ENCODE assay signal across 10 cellular contexts in genomic region chr12:106106892-106107291, GRCh38. TPM values are rescaled to one million over a fixed set of nuclear protein-coding genes. Genes with fewer than 3 reads are reported as not detected.
DNase-seq lines count a peak whose midpoint lies in the region; ATAC-seq, FAIRE-seq and TF ChIP-seq lines count a peak whose summit lies in the region.
"Had no signal": no experiment of that assay in that cellular context is flagged by ENCODE, and none has a peak within 500 bp of the region (broad histone marks: within the 10 kb centered on the region; RNA-seq: fewer than 3 reads in every experiment).

No MANE protein-coding gene starts in this region.

- no peak overlapping the region for H2BK120ac ChIP-seq in mesenchymal stem cell (ENCODE audit: low read depth, low read length)

- H2BK5ac ChIP-seq in mesenchymal stem cell (ENCODE audit: low read depth, low read length, poor library complexity, severe bottlenecking), result no peak overlapping the region

- H3K79me1 ChIP-seq in mesenchymal stem cell (replicated peaks; ENCODE audit: low read length, poor library complexity, severe bottlenecking), result peaks cover 35% of the 10 kb centered on the region

- H3K9me3 ChIP-seq in Caco-2 (no peaks in the 10 kb centered on the region), mesenchymal stem cell (ENCODE audit: control insufficient read depth, low read length) (no peaks in the 10 kb centered on the region), BE2C (no peaks in the 10 kb centered on the region), osteoblast (ENCODE audit: low read depth, low read length) (no peaks in the 10 kb centered on the region)

- CTCF ChIA-PET in Caco-2 (lab: Charles Lee), result interaction anchor here (0.7 kb wide), 1 partner anchor 82 kb away, joined by 4 read pairs; no protein-coding TSS in a partner anchor

- H3K36me3 Mint-ChIP-seq in Caco-2 (ENCODE audit: insufficient read depth, unreplicated experiment), result peaks cover 6% of the 10 kb centered on the region

- H3K27ac Mint-ChIP-seq in Caco-2 (ENCODE audit: unreplicated experiment), result peak overlapping the region; percentile 51

- H3K36me3 ChIP-seq in Caco-2 (ENCODE audit: control insufficient read depth, insufficient read depth, low read length) (no peaks in the 10 kb centered on the region), mesenchymal stem cell (ENCODE audit: control insufficient read depth in 1 of 2, insufficient read depth in 2 of 2, low read depth in 1 of 2, low read length in 2 of 2) (peaks cover 0 to 14% of the 10 kb centered on the region in 2 experiments), BE2C (no peaks in the 10 kb centered on the region), osteoblast (ENCODE audit: insufficient read depth, low read length) (peaks cover 9% of the 10 kb centered on the region)

- 35% methylated on average over 6 of the region's 6 CpGs for WGBS in mesenchymal stem cell

- no peaks in the 10 kb centered on the region for H3K9me3 Mint-ChIP-seq in Caco-2 (ENCODE audit: unreplicated experiment)

- peak overlapping the region; percentile 61 for H2AK5ac ChIP-seq in mesenchymal stem cell (ENCODE audit: low read length, severe bottlenecking)

- peaks cover 32% of the 10 kb centered on the region for H3K79me2 ChIP-seq in osteoblast (ENCODE audit: insufficient read depth, low read length)

- no peak for ATAC-seq in HG02642 (IDR thresholded peaks at IDR 0.05; ENCODE audit: poor library complexity, unreplicated experiment)
- ATAC-seq: K562 had no signal

- no peak for FAIRE-seq in RCC 7860 (lab: Jason Lieb, UNC)
- FAIRE-seq: K562 had no signal

- H3K4me1 ChIP-seq in Caco-2 (peaks cover 49% of the 10 kb centered on the region), mesenchymal stem cell (ENCODE audit: control insufficient read depth, insufficient read depth, low read depth, low read length) (peaks cover 19% of the 10 kb centered on the region), BE2C (peaks cover 3% of the 10 kb centered on the region), osteoblast (ENCODE audit: insufficient read depth, low read length) (peaks cover 32% of the 10 kb centered on the region)

- POLR2A ChIA-PET in Caco-2 (lab: Charles Lee), result interaction anchor here (0.6 kb wide), 1 partner anchor 986 kb away, joined by 5 read pairs; no protein-coding TSS in a partner anchor

- H2BK15ac ChIP-seq in mesenchymal stem cell (ENCODE audit: low read depth, poor library complexity, severe bottlenecking), result no peak overlapping the region

- H3K23ac ChIP-seq in mesenchymal stem cell (ENCODE audit: low read length in 2 of 2), result no peak overlapping the region

- no peak overlapping the region for H3K4me3 ChIP-seq in Caco-2 (ENCODE audit: low read depth, low read length)
- no peak overlapping the region for H3K4me3 ChIP-seq in coronary artery
- no peak overlapping the region for H3K4me3 ChIP-seq in mesenchymal stem cell (ENCODE audit: insufficient read depth in 1 of 2, low read depth in 1 of 2, low read length in 2 of 2)
- no peak overlapping the region for H3K4me3 ChIP-seq in BE2C (ENCODE audit: low read depth, low read length)
- no peak overlapping the region for H3K4me3 ChIP-seq in osteoblast (ENCODE audit: insufficient read depth, low read length)
- H3K4me3 ChIP-seq: K562 had no signal

- H3K9ac ChIP-seq in mesenchymal stem cell (ENCODE audit: low read length), result no peak overlapping the region

- no peaks in the 10 kb centered on the region for H3K27me3 Mint-ChIP-seq in Caco-2 (ENCODE audit: insufficient read depth, unreplicated experiment)

- peak overlapping the region; percentile 87 for H3K27ac ChIP-seq in coronary artery
- peak overlapping the region; percentile 44 for H3K27ac ChIP-seq in mesenchymal stem cell (ENCODE audit: low read length, poor library complexity, severe bottlenecking)
- no peak overlapping the region for H3K27ac ChIP-seq in osteoblast (ENCODE audit: low read depth, low read length)

- TF ChIP-seq CTCF in Caco-2 (IDR thresholded peaks at IDR 0.05; ENCODE audit: insufficient read depth in 1 of 2, low read depth in 1 of 2, low read length in 1 of 2, severe bottlenecking in 1 of 2, unreplicated experiment in 1 of 2) (no peak), coronary artery (IDR thresholded peaks at IDR 0.05) (no peak), BE2C (IDR thresholded peaks at IDR 0.05; ENCODE audit: low read depth, low read length) (no peak), osteoblast (IDR thresholded peaks at IDR 0.05; ENCODE audit: extremely low read depth, low read depth, low read length) (no peak)

- intact Hi-C loops in Caco-2 (cut with micrococcal nuclease; ENCODE audit: unreplicated experiment), result loop anchor here (1.0 to 2.0 kb wide), 2 partner anchors 8 to 26 kb away; no protein-coding TSS in a partner anchor

- H3K4me2 ChIP-seq in mesenchymal stem cell (ENCODE audit: low read length, poor library complexity, severe bottlenecking), result no peak overlapping the region
- H3K4me2 ChIP-seq in osteoblast (ENCODE audit: insufficient read depth, low read length), result no peak overlapping the region

- no peak overlapping the region for H3K14ac ChIP-seq in mesenchymal stem cell (ENCODE audit: low read length in 2 of 2)

- peak; percentile 64 to 72 for DNase-seq in Caco-2
- peak; percentile 60 for DNase-seq in NCI-H69 (lab: John Stamatoyannopoulos, UW)
- DNase-seq in coronary artery (ENCODE audit: low spot score), result no peak
- peak; percentile 85 for DNase-seq in mesenchymal stem cell
- no peak for DNase-seq in RCC 7860 (ENCODE audit: low spot score)
- no peak for DNase-seq in BE2C
- DNase-seq in osteoblast (ENCODE audit: insufficient read length, low spot score, missing footprints), result no peak
- DNase-seq: activated CD8-positive, alpha-beta memory T cell treated with anti-CD3 and anti-CD28 coated beads, Interleukin-2, amount 50 U/mL, for 48 hours had no signal

- no peak overlapping the region for H3K4me3 Mint-ChIP-seq in Caco-2 (ENCODE audit: unreplicated experiment)

- peak overlapping the region in 1 of 2 experiments; percentile 53 for H3K4ac ChIP-seq in mesenchymal stem cell (ENCODE audit: low read depth in 1 of 2, low read length in 2 of 2)

- no peak overlapping the region for H2AFZ ChIP-seq in mesenchymal stem cell (ENCODE audit: low read depth, low read length)
- no peak overlapping the region for H2AFZ ChIP-seq in osteoblast (ENCODE audit: low read length)

- peak overlapping the region; percentile 10 to 57 for H2BK12ac ChIP-seq in mesenchymal stem cell (ENCODE audit: low read length in 2 of 2)

- H4K91ac ChIP-seq in mesenchymal stem cell (ENCODE audit: low read length), result no peak overlapping the region

- no TSS peak for BruUV-seq in Caco-2 (replicated peaks; lab: Mats Ljungman, UMichigan)

- H3K27me3 ChIP-seq in Caco-2 (replicated peaks; ENCODE audit: control insufficient read depth, insufficient read depth, low read length) (no peaks in the 10 kb centered on the region), mesenchymal stem cell (ENCODE audit: control insufficient read depth in 1 of 2, insufficient read depth in 1 of 2, low read length in 2 of 2) (no peaks in the 10 kb centered on the region), BE2C (no peaks in the 10 kb centered on the region), osteoblast (ENCODE audit: insufficient read depth, low read length) (no peaks in the 10 kb centered on the region)

- H4K8ac ChIP-seq in mesenchymal stem cell (ENCODE audit: low read length), result no peak overlapping the region

- H3K4me1 Mint-ChIP-seq in Caco-2 (ENCODE audit: low read depth, unreplicated experiment), result peaks cover 33% of the 10 kb centered on the region

- H4K20me1 ChIP-seq in osteoblast (ENCODE audit: insufficient read depth, low read length), result peaks cover 15% of the 10 kb centered on the region

- H3K18ac ChIP-seq in mesenchymal stem cell (ENCODE audit: low read depth in 1 of 2, low read length in 2 of 2), result peak overlapping the region in 1 of 2 experiments; percentile 54

RNA-seq across cellular contexts. Expression of gene NUAK1, which starts 31.9 kb away (rescaled TPM):
- total RNA-seq in Caco-2 (2022) (3.7 and 4.2 TPM in 2 replicates), osteoblast (17.1 and 21.7 TPM in 2 replicates)
- 8.2 TPM for polyA plus RNA-seq in mesenchymal stem cell (2013, experiment 1 of 2)
- 7.9 TPM for polyA plus RNA-seq in mesenchymal stem cell (2013, experiment 2 of 2)
- 0.94 TPM for polyA plus RNA-seq in BE2C (2012; ENCODE audit: insufficient read depth, insufficient read length, low read depth)
- polyA plus RNA-seq: K562 had no signal

Comparison
In these comparisons a context has a peak if more than half of its experiments do, and no peak if none do; other contexts are left out.
1. DNase-seq: peak in Caco-2 (2 of 2), NCI-H69 (single experiment) and mesenchymal stem cell (single experiment); none in coronary artery (single experiment), RCC 7860 (single experiment), BE2C (single experiment) and osteoblast (single experiment).